In the genomic region with DNA sequence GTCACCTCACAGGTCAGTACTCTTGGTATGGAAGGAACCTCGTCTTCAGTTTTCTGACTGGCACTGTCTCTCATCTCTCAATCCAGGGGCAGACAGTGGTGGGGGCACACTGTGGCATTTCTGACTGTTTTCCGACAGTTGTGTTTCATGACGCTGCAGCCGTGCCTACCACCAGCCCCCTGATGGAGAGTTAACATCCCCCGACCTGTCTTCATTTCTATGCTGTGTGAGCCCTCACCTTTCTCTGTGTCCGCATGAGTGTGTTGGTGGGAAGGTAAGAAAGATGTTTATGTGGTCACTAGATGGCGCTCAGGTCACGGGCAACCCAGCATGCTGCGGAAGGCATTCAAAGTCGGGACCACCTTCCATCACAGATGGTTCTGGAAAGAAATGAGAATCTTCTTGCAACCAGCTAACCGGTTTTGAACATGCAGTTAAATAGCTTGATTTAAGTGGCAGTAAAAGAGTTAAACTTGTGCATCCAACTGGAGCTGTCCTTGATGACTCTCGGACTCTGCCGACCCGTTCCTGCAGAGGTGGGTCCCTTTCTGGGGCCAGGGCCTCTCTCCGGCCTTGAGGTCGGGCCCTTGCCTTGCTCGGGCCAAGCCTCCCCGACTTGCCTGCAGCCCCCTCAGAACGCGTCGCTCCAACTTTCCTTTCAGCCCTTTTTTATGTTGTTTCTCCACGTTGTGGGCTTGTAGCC, we compare ENCODE assay signal across 8 cellular contexts.
DNase-seq lines count a peak whose midpoint lies in the region; ATAC-seq and TF ChIP-seq lines count a peak whose summit lies in the region.

No MANE protein-coding gene starts in this region.

- H3K4me3 ChIP-seq in NT2/D1 (ENCODE audit: insufficient read length, low read depth) (no peak overlapping the region), fibroblast of pulmonary artery (replicated peaks; ENCODE audit: low read depth, low read length) (no peak overlapping the region), neural cell (ENCODE audit: low read length) (no peak overlapping the region), upper lobe of left lung (peak overlapping the region in 2 of 4 donors; percentile 12 to 33)

- TF ChIP-seq POLR2A in upper lobe of left lung (IDR thresholded peaks at IDR 0.05), result no peak

- no peaks in the 10 kb centered on the region for H3K79me2 ChIP-seq in neural cell (replicated peaks; ENCODE audit: insufficient read depth, low read length)

- TF ChIP-seq EP300 in neural cell (conservative IDR thresholded peaks at IDR 0.05; ENCODE audit: poor library complexity, severe bottlenecking) (no peak), upper lobe of left lung (IDR thresholded peaks at IDR 0.05) (no peak)

- no peaks in the 10 kb centered on the region for H4K20me1 ChIP-seq in neural cell (ENCODE audit: insufficient read depth)

- H2AFZ ChIP-seq in neural cell (ENCODE audit: low read depth, low read length), result no peak overlapping the region

- no peaks in the 10 kb centered on the region for H3K4me1 ChIP-seq in NT2/D1 (ENCODE audit: insufficient read depth, insufficient read length)
- peaks cover 0 to 14% (median 12%) of the 10 kb centered on the region in 4 donors for H3K4me1 ChIP-seq in upper lobe of left lung

- H3K36me3 ChIP-seq in NT2/D1 (ENCODE audit: insufficient read depth, insufficient read length, low read length) (no peaks in the 10 kb centered on the region), neural cell (ENCODE audit: insufficient read depth, low read length) (no peaks in the 10 kb centered on the region), upper lobe of left lung (peaks cover 0 to 17% (median 0%) of the 10 kb centered on the region in 4 donors)

- H3K27me3 ChIP-seq in NT2/D1 (ENCODE audit: insufficient read depth, insufficient read length) (peaks cover 5% of the 10 kb centered on the region), neural cell (ENCODE audit: insufficient read depth, low read depth, low read length) (no peaks in the 10 kb centered on the region), upper lobe of left lung (no peaks in the 10 kb centered on the region)

- H3K9me2 ChIP-seq in neural cell (ENCODE audit: insufficient read depth, low read length), result no peaks in the 10 kb centered on the region

- H3K9ac ChIP-seq in NT2/D1 (ENCODE audit: insufficient read length, low read depth), result no peak overlapping the region
- no peak overlapping the region for H3K9ac ChIP-seq in neural cell (ENCODE audit: low read length)

- H3K9me3 ChIP-seq in NT2/D1 (ENCODE audit: insufficient read depth, low read length) (peaks cover 8% of the 10 kb centered on the region; the same call in 1 of the 2 replicates), neural cell (ENCODE audit: low read length) (no peaks in the 10 kb centered on the region), upper lobe of left lung (no peaks in the 10 kb centered on the region)

- H3K4me2 ChIP-seq in neural cell (ENCODE audit: low read length), result no peak overlapping the region

- WGBS in upper lobe of left lung, 2 donors, result 41 to 42% methylated on average over 21 to 22 of the region's 22 CpGs

- no peak overlapping the region for H3K27ac ChIP-seq in neural cell (ENCODE audit: low read length)
- H3K27ac ChIP-seq in upper lobe of left lung, result peak overlapping the region; percentile 41 to 86 (median 65)

- H3F3A ChIP-seq in neural cell (ENCODE audit: insufficient read depth, low read length, poor library complexity, severe bottlenecking), result no peaks in the 10 kb centered on the region

- TF ChIP-seq CTCF in fibroblast of pulmonary artery (IDR thresholded peaks at IDR 0.05; ENCODE audit: low read length, missing control alignments) (peak; percentile 75), neural cell (IDR thresholded peaks at IDR 0.05; ENCODE audit: poor library complexity, severe bottlenecking) (peak; percentile 84), upper lobe of left lung (IDR thresholded peaks at IDR 0.05) (peak; percentile 20 to 66 (median 52))

- ATAC-seq in HG03460 (IDR thresholded peaks at IDR 0.05; ENCODE audit: unreplicated experiment), result peak; percentile 59
- ATAC-seq in upper lobe of left lung (ENCODE audit: low FRiP score in 2 of 2), result peak; percentile 52 to 76

- DNase-seq in NCI-H2196 (lab: John Stamatoyannopoulos, UW; ENCODE audit: unreplicated experiment) (peak; percentile 18), NCI-H2196 treated with DMSO at 0.1 percent for 48 hours (lab: John Stamatoyannopoulos, UW; ENCODE audit: unreplicated experiment) (no peak), NT2/D1 (ENCODE audit: low read depth, low spot score) (peak; percentile 78), fibroblast of pulmonary artery (ENCODE audit: low read depth) (peak; percentile 82), upper lobe of left lung (peak in 1 of 2 donors; percentile 42)
- DNase-seq in activated T-cell treated with anti-CD3 and anti-CD28 coated beads, Interleukin-2, amount 50 U/mL, for 48 hours, result peak; percentile 48 to 61

- peak; percentile 90 for TF ChIP-seq RAD21 in neural cell (conservative IDR thresholded peaks at IDR 0.05)

TF ChIP-seq in neural cell, 6 proteins besides CTCF, POLR2A, EP300 and RAD21:
- TF ChIP-seq TAF1 (IDR thresholded peaks at IDR 0.05; ENCODE audit: low read depth) (no peak), EZH2 (IDR thresholded peaks at IDR 0.05; ENCODE audit: borderline replicate concordance, insufficient read depth, low read length, poor library complexity, severe bottlenecking) (no peak), SMC3 (conservative IDR thresholded peaks at IDR 0.05; ENCODE audit: poor library complexity) (peak; percentile 85), MXI1 (conservative IDR thresholded peaks at IDR 0.05; ENCODE audit: poor library complexity, severe bottlenecking) (no peak), POLR2AphosphoS5 (IDR thresholded peaks at IDR 0.05) (no peak)
TF ChIP-seq in neural cell: peak in this region for 1.
